1 cellular context compared by ENCODE assay signal in the genomic region with DNA sequence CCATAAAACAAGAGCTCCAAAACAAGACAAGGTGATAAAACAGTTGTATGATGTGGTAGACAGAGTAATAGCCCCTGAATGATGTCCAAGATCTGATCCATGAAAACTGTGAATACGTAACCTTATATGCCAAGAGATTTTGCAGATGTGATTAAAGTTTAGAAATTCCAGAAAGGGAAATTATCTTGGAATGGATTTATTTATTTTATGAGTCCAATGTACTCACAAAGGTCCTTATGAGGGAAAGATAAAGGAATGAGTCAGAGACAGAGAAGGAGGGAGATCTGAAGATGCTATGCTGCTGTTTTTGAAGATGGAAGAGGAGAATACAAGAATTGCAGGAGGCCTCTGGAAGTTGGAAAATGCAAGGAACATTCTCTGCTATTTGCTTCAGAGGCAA.
TF ChIP-seq lines count a peak whose summit lies in the region.

No MANE protein-coding gene starts in this region.

TF ChIP-seq in SK-N-SH treated with all-trans-retinoic acid at 6 μM for 48 hours, 23 proteins besides CTCF, POLR2A, EP300 and RAD21 (continued from another document):
- no peak for TF ChIP-seq SNAI2 (CRISPR knock-in tag; IDR thresholded peaks at IDR 0.05)
- TF ChIP-seq ZNF70 (CRISPR knock-in tag; IDR thresholded peaks at IDR 0.05): no peak
- no peak for TF ChIP-seq BACH2 (CRISPR knock-in tag; IDR thresholded peaks at IDR 0.05; ENCODE audit: borderline replicate concordance)
- no peak for TF ChIP-seq PPARA (CRISPR knock-in tag; IDR thresholded peaks at IDR 0.05; ENCODE audit: borderline replicate concordance)
- no peak for TF ChIP-seq GLIS3 (CRISPR knock-in tag; IDR thresholded peaks at IDR 0.05)
- TF ChIP-seq ISL1 (CRISPR knock-in tag; IDR thresholded peaks at IDR 0.05): no peak
- TF ChIP-seq, protein P1, sequence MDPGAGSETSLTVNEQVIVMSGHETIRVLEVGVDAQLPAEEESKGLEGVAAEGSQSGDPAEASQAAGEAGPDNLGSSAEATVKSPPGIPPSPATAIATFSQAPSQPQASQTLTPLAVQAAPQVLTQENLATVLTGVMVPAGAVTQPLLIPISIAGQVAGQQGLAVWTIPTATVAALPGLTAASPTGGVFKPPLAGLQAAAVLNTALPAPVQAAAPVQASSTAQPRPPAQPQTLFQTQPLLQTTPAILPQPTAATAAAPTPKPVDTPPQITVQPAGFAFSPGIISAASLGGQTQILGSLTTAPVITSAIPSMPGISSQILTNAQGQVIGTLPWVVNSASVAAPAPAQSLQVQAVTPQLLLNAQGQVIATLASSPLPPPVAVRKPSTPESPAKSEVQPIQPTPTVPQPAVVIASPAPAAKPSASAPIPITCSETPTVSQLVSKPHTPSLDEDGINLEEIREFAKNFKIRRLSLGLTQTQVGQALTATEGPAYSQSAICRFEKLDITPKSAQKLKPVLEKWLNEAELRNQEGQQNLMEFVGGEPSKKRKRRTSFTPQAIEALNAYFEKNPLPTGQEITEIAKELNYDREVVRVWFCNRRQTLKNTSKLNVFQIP (CRISPR knock-in tag; IDR thresholded peaks at IDR 0.05; ENCODE audit: borderline replicate concordance, low read depth): no peak
- TF ChIP-seq, protein P2, sequence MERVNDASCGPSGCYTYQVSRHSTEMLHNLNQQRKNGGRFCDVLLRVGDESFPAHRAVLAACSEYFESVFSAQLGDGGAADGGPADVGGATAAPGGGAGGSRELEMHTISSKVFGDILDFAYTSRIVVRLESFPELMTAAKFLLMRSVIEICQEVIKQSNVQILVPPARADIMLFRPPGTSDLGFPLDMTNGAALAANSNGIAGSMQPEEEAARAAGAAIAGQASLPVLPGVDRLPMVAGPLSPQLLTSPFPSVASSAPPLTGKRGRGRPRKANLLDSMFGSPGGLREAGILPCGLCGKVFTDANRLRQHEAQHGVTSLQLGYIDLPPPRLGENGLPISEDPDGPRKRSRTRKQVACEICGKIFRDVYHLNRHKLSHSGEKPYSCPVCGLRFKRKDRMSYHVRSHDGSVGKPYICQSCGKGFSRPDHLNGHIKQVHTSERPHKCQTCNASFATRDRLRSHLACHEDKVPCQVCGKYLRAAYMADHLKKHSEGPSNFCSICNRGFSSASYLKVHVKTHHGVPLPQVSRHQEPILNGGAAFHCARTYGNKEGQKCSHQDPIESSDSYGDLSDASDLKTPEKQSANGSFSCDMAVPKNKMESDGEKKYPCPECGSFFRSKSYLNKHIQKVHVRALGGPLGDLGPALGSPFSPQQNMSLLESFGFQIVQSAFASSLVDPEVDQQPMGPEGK (CRISPR knock-in tag; IDR thresholded peaks at IDR 0.05; ENCODE audit: borderline replicate concordance): no peak
- TF ChIP-seq CREB5 (CRISPR knock-in tag; IDR thresholded peaks at IDR 0.05; ENCODE audit: low read depth): no peak
- TF ChIP-seq ZC3H10 (CRISPR knock-in tag; IDR thresholded peaks at IDR 0.05): no peak
- TF ChIP-seq ZNF8 (CRISPR knock-in tag; IDR thresholded peaks at IDR 0.05): no peak
- TF ChIP-seq ZFP30 (CRISPR knock-in tag; IDR thresholded peaks at IDR 0.05): no peak
- TF ChIP-seq RARB (CRISPR knock-in tag; IDR thresholded peaks at IDR 0.05): no peak
